In genomic region chr5:87298687-87299362, GRCh38 we compare ENCODE assay signal across 19 cellular contexts. TPM values are rescaled to one million over a fixed set of nuclear protein-coding genes. Genes with fewer than 3 reads are reported as not detected.
DNase-seq lines count a peak whose midpoint lies in the region; ATAC-seq, FAIRE-seq and TF ChIP-seq lines count a peak whose summit lies in the region.
"Had no signal": no experiment of that assay in that cellular context is flagged by ENCODE, and none has a peak within 500 bp of the region (broad histone marks: within the 10 kb centered on the region; RNA-seq: fewer than 3 reads in every experiment).

No MANE protein-coding gene starts in this region.

- no peaks in the 10 kb centered on the region for H3K27me3 Mint-ChIP-seq in central memory CD8-positive, alpha-beta T cell

- H3K4me1 Mint-ChIP-seq in central memory CD8-positive, alpha-beta T cell = peaks cover 69% of the 10 kb centered on the region

- no peak for TF ChIP-seq CTCF in osteoblast (IDR thresholded peaks at IDR 0.05; ENCODE audit: extremely low read depth, low read depth, low read length)
- no peak for TF ChIP-seq CTCF in OCI-LY7 (conservative IDR thresholded peaks at IDR 0.05; ENCODE audit: low read length)

- ATAC-seq in central memory CD8-positive, alpha-beta T cell (replicated peaks; ENCODE audit: extremely low read depth, poor library complexity, severe bottlenecking) = no peak
- ATAC-seq in HG03457 (IDR thresholded peaks at IDR 0.05; ENCODE audit: unreplicated experiment) = no peak

- H3K4me3 ChIP-seq in osteoblast (ENCODE audit: insufficient read depth, low read length) (no peak overlapping the region), OCI-LY7 (ENCODE audit: low read depth, low read length, poor library complexity, severe bottlenecking) (no peak overlapping the region)
- H3K4me3 ChIP-seq: colonic mucosa, heart right ventricle had no signal

- H3K27ac ChIP-seq in osteoblast (ENCODE audit: low read depth, low read length) = peak overlapping the region; percentile 1
- H3K27ac ChIP-seq in OCI-LY7 (ENCODE audit: low read depth, low read length, poor library complexity, severe bottlenecking) = no peak overlapping the region
- H3K27ac ChIP-seq: colonic mucosa had no signal

- peaks cover 2% of the 10 kb centered on the region for H3K36me3 Mint-ChIP-seq in central memory CD8-positive, alpha-beta T cell (ENCODE audit: insufficient read depth)

- H3K36me3 ChIP-seq in osteoblast (ENCODE audit: insufficient read depth, low read length) = peaks cover 3% of the 10 kb centered on the region
- H3K36me3 ChIP-seq in OCI-LY7 (ENCODE audit: insufficient read depth, low read length) = peaks cover under 1% of the 10 kb centered on the region; the same call in 1 of the 2 replicates
- H3K36me3 ChIP-seq: colonic mucosa had no signal

- BruUV-seq in OCI-LY7 (replicated peaks; lab: Mats Ljungman, UMichigan) = no TSS peak

- no peaks in the 10 kb centered on the region for H3K9me3 Mint-ChIP-seq in central memory CD8-positive, alpha-beta T cell

- TF ChIP-seq POLR2A in GM12891 (IDR thresholded peaks at IDR 0.05; ENCODE audit: low read depth, low read length) = no peak

- H3K4me3 Mint-ChIP-seq in central memory CD8-positive, alpha-beta T cell = no peak overlapping the region

- no peaks in the 10 kb centered on the region for H3K27me3 ChIP-seq in osteoblast (ENCODE audit: insufficient read depth, low read length)
- H3K27me3 ChIP-seq: colonic mucosa, heart right ventricle had no signal

- H3K9me2 ChIP-seq in OCI-LY7 (ENCODE audit: insufficient read depth, low read length) = no peaks in the 10 kb centered on the region

- H3K79me2 ChIP-seq in osteoblast (ENCODE audit: insufficient read depth, low read length) (peaks cover 94% of the 10 kb centered on the region), OCI-LY7 (ENCODE audit: insufficient read depth, low read depth, low read length) (peaks cover 62% of the 10 kb centered on the region; the same call in 1 of the 2 replicates)

- H4K20me1 ChIP-seq in osteoblast (ENCODE audit: insufficient read depth, low read length) (peaks cover 6% of the 10 kb centered on the region), OCI-LY7 (ENCODE audit: insufficient read depth, low read length) (peaks cover 5% of the 10 kb centered on the region; the same call in 1 of the 2 replicates)

- intact Hi-C loops in OCI-LY7 (cut with micrococcal nuclease; ENCODE audit: unreplicated experiment) = no loop called here

- peak; percentile 56 for FAIRE-seq in GM12891 (lab: Jason Lieb, UNC)
- FAIRE-seq: GM18507 had no signal

- no peaks in the 10 kb centered on the region for H3K9me3 ChIP-seq in osteoblast (ENCODE audit: low read depth, low read length)
- H3K9me3 ChIP-seq in OCI-LY7 (ENCODE audit: low read length) = no peaks in the 10 kb centered on the region
- H3K9me3 ChIP-seq: Caco-2, colonic mucosa, heart right ventricle had no signal

- CTCF ChIA-PET in OCI-LY7 (lab: Charles Lee; ENCODE audit: unreplicated experiment) = interaction anchor here (1.2 kb wide), 1 partner anchor 101 kb away, joined by 4 read pairs; no protein-coding TSS in a partner anchor

- H3K27ac Mint-ChIP-seq in central memory CD8-positive, alpha-beta T cell (ENCODE audit: low read depth) = peak overlapping the region; percentile 56

- no peak overlapping the region for H2AFZ ChIP-seq in osteoblast (ENCODE audit: low read length)
- H2AFZ ChIP-seq in OCI-LY7 (ENCODE audit: low read length) = no peak overlapping the region

- DNase-seq in GM12891 (ENCODE audit: insufficient read length, low spot score) (no peak), MV-4-11 (lab: John Stamatoyannopoulos, UW) (peak; percentile 55), osteoblast (ENCODE audit: insufficient read length, low spot score, missing footprints) (no peak), NCI-H1417 (lab: John Stamatoyannopoulos, UW) (no peak), OCI-LY7 (ENCODE audit: low spot score) (no peak)
- no peak for DNase-seq in central memory CD8-positive, alpha-beta T cell (ENCODE audit: low spot score in 2 of 2)
- DNase-seq in stimulated activated CD4-positive, alpha-beta T cell treated with anti-CD3 and anti-CD28 coated beads, Interleukin-12 subunit alpha, Interleukin-12 subunit beta, amount 100 ng/mL, for 4 hours = no peak
- DNase-seq: amygdala, Caco-2, colonic mucosa, erythroblast, heart right ventricle, kidney glomerular epithelial cell, MM.1S, NCI-H774, substantia nigra, T1000 had no signal

- H3K4me1 ChIP-seq in osteoblast (ENCODE audit: insufficient read depth, low read length) (peaks cover 61% of the 10 kb centered on the region), OCI-LY7 (ENCODE audit: insufficient read depth, low read length, poor library complexity, severe bottlenecking) (no peaks in the 10 kb centered on the region)
- H3K4me1 ChIP-seq: Caco-2 had no signal

- no peak overlapping the region for H3K4me2 ChIP-seq in osteoblast (ENCODE audit: insufficient read depth, low read length)
- H3K4me2 ChIP-seq in OCI-LY7 (ENCODE audit: low read length) = no peak overlapping the region

- POLR2A ChIA-PET in OCI-LY7 (lab: Charles Lee) = interaction anchor here (1.2 kb wide), 1 partner anchor 9 kb away, joined by 3 read pairs; no protein-coding TSS in a partner anchor

TF ChIP-seq in GM12891, 5 proteins besides CTCF, POLR2A, EP300 and RAD21:
- no peak for TF ChIP-seq PAX5 (IDR thresholded peaks at IDR 0.05; ENCODE audit: insufficient read depth, low read length, severe bottlenecking)
- TF ChIP-seq POLR2AphosphoS5 (IDR thresholded peaks at IDR 0.05; ENCODE audit: low read depth, low read length) = no peak
- no peak for TF ChIP-seq POU2F2 (IDR thresholded peaks at IDR 0.05; ENCODE audit: low read depth, low read length)
- TF ChIP-seq SPI1 (IDR thresholded peaks at IDR 0.05; ENCODE audit: low read depth, low read length) = no peak
- no peak for TF ChIP-seq TAF1 (IDR thresholded peaks at IDR 0.05; ENCODE audit: low read depth, low read length)

RNA-seq across cellular contexts. Expression of gene RASA1, which starts 31.1 kb away (rescaled TPM):
- 24.1 TPM for polyA plus RNA-seq in GM12891 (2012; ENCODE audit: low read depth, missing spikeins)
- total RNA-seq in osteoblast = 42.4 and 43.8 TPM in 2 replicates
- total RNA-seq in OCI-LY7 (2014; rRNA removed; shearing (Covaris generic)) = 17.1 and 18.1 TPM in 2 replicates
- total RNA-seq in OCI-LY7 (2022) = 27.3 and 31.2 TPM in 2 replicates
